In the genomic region with DNA sequence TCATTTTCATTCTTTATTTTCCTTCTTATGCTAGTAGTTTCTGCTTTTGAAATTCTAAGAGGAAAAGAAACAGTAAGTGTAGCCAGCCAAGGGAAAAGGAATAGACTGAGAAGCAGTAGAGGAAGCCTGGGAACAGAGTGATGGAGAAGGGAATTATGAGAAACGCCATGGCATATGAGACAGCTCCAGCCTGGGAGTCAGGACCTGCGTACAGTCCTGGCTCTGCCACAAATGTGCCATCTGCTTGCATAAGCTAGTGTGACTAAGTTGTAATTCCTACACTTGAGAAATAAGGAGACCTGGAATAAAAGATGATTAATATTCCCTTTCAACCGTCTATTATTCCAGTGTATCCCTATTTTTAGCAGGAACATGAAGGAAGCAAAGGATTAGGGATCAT, we compare ENCODE assay signal across 21 cellular contexts.
"Had no signal": no experiment of that assay in that cellular context is flagged by ENCODE, and none has a peak within 500 bp of the region (broad histone marks: within the 10 kb centered on the region; RNA-seq: fewer than 3 reads in every experiment).

No MANE protein-coding gene starts in this region.

- H3K9me3 ChIP-seq: neutrophil, stomach, testis, upper lobe of left lung had no signal

- H3K27ac Mint-ChIP-seq: activated CD4-positive, alpha-beta T cell treated with anti-CD3 and anti-CD28 coated beads, Interleukin-2, amount 10 ng/mL, durations not matched to agents 7 days and 5 days; activated CD8-positive, alpha-beta T cell treated with anti-CD3 and anti-CD28 coated beads, Interleukin-2, amount 10 ng/mL, durations not matched to agents 7 days and 5 days; activated naive CD8-positive, alpha-beta T cell; activated T-cell treated with anti-CD3 and anti-CD28 coated beads, Interleukin-2, amount 50 U/mL, for 72 hours; effector memory CD8-positive, alpha-beta T cell; natural killer cell treated with Interleukin-12 subunit alpha and Interleukin-12 subunit beta and Interleukin-15 and Interleukin-18, amount 100 ng/mL, for 72 hours; stimulated activated effector memory CD8-positive, alpha-beta T cell treated with anti-CD3 and anti-CD28 coated beads, Interleukin-12 subunit alpha, Interleukin-12 subunit beta, amount 100 ng/mL, for 72 hours had no signal

- H3K4me3 Mint-ChIP-seq: activated CD4-positive, alpha-beta T cell treated with anti-CD3 and anti-CD28 coated beads, Interleukin-2, amount 10 ng/mL, durations not matched to agents 7 days and 5 days; activated CD8-positive, alpha-beta T cell treated with anti-CD3 and anti-CD28 coated beads, Interleukin-2, amount 10 ng/mL, durations not matched to agents 7 days and 5 days; activated naive CD8-positive, alpha-beta T cell; activated T-cell treated with anti-CD3 and anti-CD28 coated beads, Interleukin-2, amount 50 U/mL, for 72 hours; effector memory CD8-positive, alpha-beta T cell; natural killer cell treated with Interleukin-12 subunit alpha and Interleukin-12 subunit beta and Interleukin-15 and Interleukin-18, amount 100 ng/mL, for 72 hours; stimulated activated effector memory CD8-positive, alpha-beta T cell treated with anti-CD3 and anti-CD28 coated beads, Interleukin-12 subunit alpha, Interleukin-12 subunit beta, amount 100 ng/mL, for 72 hours had no signal

- H3K36me3 ChIP-seq: cardiac muscle cell, upper lobe of left lung had no signal

- H2AFZ ChIP-seq: parathyroid adenoma had no signal

- H3K9me3 Mint-ChIP-seq: activated CD4-positive, alpha-beta T cell treated with anti-CD3 and anti-CD28 coated beads, Interleukin-2, amount 10 ng/mL, durations not matched to agents 7 days and 5 days; activated T-cell treated with anti-CD3 and anti-CD28 coated beads, Interleukin-2, amount 50 U/mL, for 72 hours; effector memory CD8-positive, alpha-beta T cell; natural killer cell treated with Interleukin-12 subunit alpha and Interleukin-12 subunit beta and Interleukin-15 and Interleukin-18, amount 100 ng/mL, for 72 hours; stimulated activated effector memory CD8-positive, alpha-beta T cell treated with anti-CD3 and anti-CD28 coated beads, Interleukin-12 subunit alpha, Interleukin-12 subunit beta, amount 100 ng/mL, for 72 hours had no signal

- H3K4me1 Mint-ChIP-seq: stimulated activated effector memory CD8-positive, alpha-beta T cell treated with anti-CD3 and anti-CD28 coated beads, Interleukin-12 subunit alpha, Interleukin-12 subunit beta, amount 100 ng/mL, for 72 hours had no signal

- H3K27ac ChIP-seq: cardiac muscle cell, neutrophil, parathyroid adenoma, stomach, testis, upper lobe of left lung had no signal

- DNase-seq: activated CD4-positive, alpha-beta T cell treated with anti-CD3 and anti-CD28 coated beads, Interleukin-2, amount 10 ng/mL, durations not matched to agents 7 days and 5 days; activated CD8-positive, alpha-beta memory T cell treated with anti-CD3 and anti-CD28 coated beads, Interleukin-2, amount 50 U/mL, for 48 hours; activated CD8-positive, alpha-beta T cell treated with anti-CD3 and anti-CD28 coated beads, Interleukin-2, amount 10 ng/mL, durations not matched to agents 7 days and 5 days; activated effector memory CD4-positive, alpha-beta T cell treated with anti-CD3 and anti-CD28 coated beads, Interleukin-2, amount 50 U/mL, for 16 hours; activated T-cell treated with anti-CD3 and anti-CD28 coated beads, Interleukin-2, amount 50 U/mL, for 72 hours; effector memory CD8-positive, alpha-beta T cell; hypothalamus; islet precursor cell; stimulated activated CD4-positive, alpha-beta T cell treated with anti-CD3 and anti-CD28 coated beads, Interleukin-4, amount 100 ng/mL, for 24 hours; testis; upper lobe of left lung had no signal

- ATAC-seq: activated CD4-positive, CD25-positive, alpha-beta regulatory T cell treated with anti-CD3 and anti-CD28 coated beads, Interleukin-2, amount 50 U/mL, for 24 hours; activated CD8-positive, alpha-beta T cell treated with anti-CD3 and anti-CD28 coated beads, Interleukin-2, amount 10 ng/mL, durations not matched to agents 7 days and 5 days; activated T-cell treated with anti-CD3 and anti-CD28 coated beads, Interleukin-2, amount 50 U/mL, for 72 hours; effector memory CD8-positive, alpha-beta T cell; natural killer cell treated with Interleukin-12 subunit alpha and Interleukin-12 subunit beta and Interleukin-15 and Interleukin-18, amount 100 ng/mL, for 72 hours; sciatic nerve; stimulated activated effector memory CD8-positive, alpha-beta T cell treated with anti-CD3 and anti-CD28 coated beads, Interleukin-12 subunit alpha, Interleukin-12 subunit beta, amount 100 ng/mL, for 72 hours had no signal

- H3K9ac ChIP-seq: parathyroid adenoma had no signal

- H3K4me3 ChIP-seq: cardiac muscle cell, lung, stomach, testis, upper lobe of left lung had no signal

- H3K36me3 Mint-ChIP-seq: natural killer cell treated with Interleukin-12 subunit alpha and Interleukin-12 subunit beta and Interleukin-15 and Interleukin-18, amount 100 ng/mL, for 72 hours; stimulated activated effector memory CD8-positive, alpha-beta T cell treated with anti-CD3 and anti-CD28 coated beads, Interleukin-12 subunit alpha, Interleukin-12 subunit beta, amount 100 ng/mL, for 72 hours had no signal

- H3K4me1 ChIP-seq: parathyroid adenoma, stomach, testis, upper lobe of left lung had no signal

- H3K27me3 ChIP-seq: cardiac muscle cell, neutrophil, stomach, testis, upper lobe of left lung had no signal

- H3K79me2 ChIP-seq: parathyroid adenoma had no signal

- H3K27me3 Mint-ChIP-seq: activated CD4-positive, alpha-beta T cell treated with anti-CD3 and anti-CD28 coated beads, Interleukin-2, amount 10 ng/mL, durations not matched to agents 7 days and 5 days; activated naive CD8-positive, alpha-beta T cell; effector memory CD8-positive, alpha-beta T cell; natural killer cell treated with Interleukin-12 subunit alpha and Interleukin-12 subunit beta and Interleukin-15 and Interleukin-18, amount 100 ng/mL, for 72 hours had no signal
